Comparison of ENCODE assay signal across 1 cellular context in genomic region chr3:47542614-47543173, GRCh38.
A peak's percentile ranks its signal among the peaks of the same experiment; 100 is the strongest.
TF ChIP-seq lines count a peak whose summit lies in the region.

No MANE protein-coding gene starts in this region.

TF ChIP-seq in HepG2, 621 proteins besides CTCF, POLR2A, EP300 and RAD21 (continues in another document):
- TF ChIP-seq SALL1 (CRISPR knock-in tag; IDR thresholded peaks at IDR 0.05) (peak; percentile 69), MEF2D (CRISPR knock-in tag; IDR thresholded peaks at IDR 0.05) (no peak), ARID3A (IDR thresholded peaks at IDR 0.05; ENCODE audit: low read depth, low read length) (no peak), KLF6 (CRISPR knock-in tag; IDR thresholded peaks at IDR 0.05) (0 out of 2 replicates have a peak, but pooled peaks have one; percentile 42), ELF3 (CRISPR knock-in tag; IDR thresholded peaks at IDR 0.05) (0 out of 2 replicates have a peak, but pooled peaks have one; percentile 10), NRL (CRISPR knock-in tag; IDR thresholded peaks at IDR 0.05; ENCODE audit: borderline replicate concordance) (peak; percentile 67; the same call in 1 of the 2 replicates), ZSCAN9 (CRISPR knock-in tag; IDR thresholded peaks at IDR 0.05; ENCODE audit: borderline replicate concordance) (peak; percentile 68; the same call in 1 of the 2 replicates), PRDM15 (CRISPR knock-in tag; IDR thresholded peaks at IDR 0.05) (peak; percentile 84), ZNF563 (CRISPR knock-in tag; IDR thresholded peaks at IDR 0.05) (0 out of 2 replicates have a peak, but pooled peaks have one; percentile 30), JDP2 (CRISPR knock-in tag; IDR thresholded peaks at IDR 0.05; ENCODE audit: borderline replicate concordance) (no peak), ZFY (CRISPR knock-in tag; IDR thresholded peaks at IDR 0.05) (peak; percentile 78; the same call in 1 of the 2 replicates), FOSL2 (CRISPR knock-in tag; IDR thresholded peaks at IDR 0.05) (0 out of 2 replicates have a peak, but pooled peaks have one; percentile 9), RXRA (CRISPR knock-in tag; IDR thresholded peaks at IDR 0.05) (peak; percentile 50; the same call in 1 of the 2 replicates), KLF9 (CRISPR knock-in tag; IDR thresholded peaks at IDR 0.05; ENCODE audit: low read depth) (no peak), ZNF782 (CRISPR knock-in tag; IDR thresholded peaks at IDR 0.05; ENCODE audit: borderline replicate concordance) (no peak), ZNF501 (CRISPR knock-in tag; IDR thresholded peaks at IDR 0.05) (no peak), KDM5B (CRISPR knock-in tag; IDR thresholded peaks at IDR 0.05; ENCODE audit: borderline replicate concordance) (peak; percentile 67; the same call in 1 of the 2 replicates), HNF4A (CRISPR knock-in tag; IDR thresholded peaks at IDR 0.05) (peak; percentile 33; the same call in 1 of the 2 replicates), ZBED4 (CRISPR knock-in tag; IDR thresholded peaks at IDR 0.05; ENCODE audit: borderline replicate concordance) (0 out of 2 replicates have a peak, but pooled peaks have one; percentile 24), SOX6 (IDR thresholded peaks at IDR 0.05) (no peak), SOX6 (CRISPR knock-in tag; IDR thresholded peaks at IDR 0.05) (0 out of 2 replicates have a peak, but pooled peaks have one; percentile 20), RNF2 (conservative IDR thresholded peaks at IDR 0.05; ENCODE audit: low read depth) (peak; percentile 35; the same call in 1 of the 2 replicates)
- TF ChIP-seq, protein P1, sequence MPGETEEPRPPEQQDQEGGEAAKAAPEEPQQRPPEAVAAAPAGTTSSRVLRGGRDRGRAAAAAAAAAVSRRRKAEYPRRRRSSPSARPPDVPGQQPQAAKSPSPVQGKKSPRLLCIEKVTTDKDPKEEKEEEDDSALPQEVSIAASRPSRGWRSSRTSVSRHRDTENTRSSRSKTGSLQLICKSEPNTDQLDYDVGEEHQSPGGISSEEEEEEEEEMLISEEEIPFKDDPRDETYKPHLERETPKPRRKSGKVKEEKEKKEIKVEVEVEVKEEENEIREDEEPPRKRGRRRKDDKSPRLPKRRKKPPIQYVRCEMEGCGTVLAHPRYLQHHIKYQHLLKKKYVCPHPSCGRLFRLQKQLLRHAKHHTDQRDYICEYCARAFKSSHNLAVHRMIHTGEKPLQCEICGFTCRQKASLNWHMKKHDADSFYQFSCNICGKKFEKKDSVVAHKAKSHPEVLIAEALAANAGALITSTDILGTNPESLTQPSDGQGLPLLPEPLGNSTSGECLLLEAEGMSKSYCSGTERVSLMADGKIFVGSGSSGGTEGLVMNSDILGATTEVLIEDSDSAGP (CRISPR knock-in tag; IDR thresholded peaks at IDR 0.05; ENCODE audit: borderline replicate concordance), result peak; percentile 51; the same call in 1 of the 2 replicates
- TF ChIP-seq, protein P2, sequence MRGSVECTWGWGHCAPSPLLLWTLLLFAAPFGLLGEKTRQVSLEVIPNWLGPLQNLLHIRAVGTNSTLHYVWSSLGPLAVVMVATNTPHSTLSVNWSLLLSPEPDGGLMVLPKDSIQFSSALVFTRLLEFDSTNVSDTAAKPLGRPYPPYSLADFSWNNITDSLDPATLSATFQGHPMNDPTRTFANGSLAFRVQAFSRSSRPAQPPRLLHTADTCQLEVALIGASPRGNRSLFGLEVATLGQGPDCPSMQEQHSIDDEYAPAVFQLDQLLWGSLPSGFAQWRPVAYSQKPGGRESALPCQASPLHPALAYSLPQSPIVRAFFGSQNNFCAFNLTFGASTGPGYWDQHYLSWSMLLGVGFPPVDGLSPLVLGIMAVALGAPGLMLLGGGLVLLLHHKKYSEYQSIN (CRISPR knock-in tag; IDR thresholded peaks at IDR 0.05; ENCODE audit: borderline replicate concordance), result no peak
- TF ChIP-seq, protein P3, sequence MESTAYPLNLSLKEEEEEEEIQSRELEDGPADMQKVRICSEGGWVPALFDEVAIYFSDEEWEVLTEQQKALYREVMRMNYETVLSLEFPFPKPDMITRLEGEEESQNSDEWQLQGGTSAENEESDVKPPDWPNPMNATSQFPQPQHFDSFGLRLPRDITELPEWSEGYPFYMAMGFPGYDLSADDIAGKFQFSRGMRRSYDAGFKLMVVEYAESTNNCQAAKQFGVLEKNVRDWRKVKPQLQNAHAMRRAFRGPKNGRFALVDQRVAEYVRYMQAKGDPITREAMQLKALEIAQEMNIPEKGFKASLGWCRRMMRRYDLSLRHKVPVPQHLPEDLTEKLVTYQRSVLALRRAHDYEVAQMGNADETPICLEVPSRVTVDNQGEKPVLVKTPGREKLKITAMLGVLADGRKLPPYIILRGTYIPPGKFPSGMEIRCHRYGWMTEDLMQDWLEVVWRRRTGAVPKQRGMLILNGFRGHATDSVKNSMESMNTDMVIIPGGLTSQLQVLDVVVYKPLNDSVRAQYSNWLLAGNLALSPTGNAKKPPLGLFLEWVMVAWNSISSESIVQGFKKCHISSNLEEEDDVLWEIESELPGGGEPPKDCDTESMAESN (CRISPR knock-in tag; conservative IDR thresholded peaks at IDR 0.05), result 0 out of 2 replicates have a peak, but pooled peaks have one; percentile 16
- TF ChIP-seq, protein P4, sequence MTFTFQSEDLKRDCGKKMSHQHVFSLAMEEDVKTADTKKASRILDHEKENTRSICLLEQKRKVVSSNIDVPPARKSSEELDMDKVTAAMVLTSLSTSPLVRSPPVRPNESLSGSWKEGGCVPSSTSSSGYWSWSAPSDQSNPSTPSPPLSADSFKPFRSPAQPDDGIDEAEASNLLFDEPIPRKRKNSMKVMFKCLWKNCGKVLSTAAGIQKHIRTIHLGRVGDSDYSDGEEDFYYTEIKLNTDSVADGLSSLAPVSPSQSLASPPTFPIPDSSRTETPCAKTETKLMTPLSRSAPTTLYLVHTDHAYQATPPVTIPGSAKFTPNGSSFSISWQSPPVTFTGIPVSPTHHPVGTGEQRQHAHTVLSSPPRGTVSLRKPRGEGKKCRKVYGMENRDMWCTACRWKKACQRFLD (CRISPR knock-in tag; IDR thresholded peaks at IDR 0.05; ENCODE audit: borderline replicate concordance), result no peak
- TF ChIP-seq, protein P5, sequence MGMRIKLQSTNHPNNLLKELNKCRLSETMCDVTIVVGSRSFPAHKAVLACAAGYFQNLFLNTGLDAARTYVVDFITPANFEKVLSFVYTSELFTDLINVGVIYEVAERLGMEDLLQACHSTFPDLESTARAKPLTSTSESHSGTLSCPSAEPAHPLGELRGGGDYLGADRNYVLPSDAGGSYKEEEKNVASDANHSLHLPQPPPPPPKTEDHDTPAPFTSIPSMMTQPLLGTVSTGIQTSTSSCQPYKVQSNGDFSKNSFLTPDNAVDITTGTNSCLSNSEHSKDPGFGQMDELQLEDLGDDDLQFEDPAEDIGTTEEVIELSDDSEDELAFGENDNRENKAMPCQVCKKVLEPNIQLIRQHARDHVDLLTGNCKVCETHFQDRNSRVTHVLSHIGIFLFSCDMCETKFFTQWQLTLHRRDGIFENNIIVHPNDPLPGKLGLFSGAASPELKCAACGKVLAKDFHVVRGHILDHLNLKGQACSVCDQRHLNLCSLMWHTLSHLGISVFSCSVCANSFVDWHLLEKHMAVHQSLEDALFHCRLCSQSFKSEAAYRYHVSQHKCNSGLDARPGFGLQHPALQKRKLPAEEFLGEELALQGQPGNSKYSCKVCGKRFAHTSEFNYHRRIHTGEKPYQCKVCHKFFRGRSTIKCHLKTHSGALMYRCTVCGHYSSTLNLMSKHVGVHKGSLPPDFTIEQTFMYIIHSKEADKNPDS (CRISPR knock-in tag; IDR thresholded peaks at IDR 0.05), result no peak
- TF ChIP-seq, protein P6, sequence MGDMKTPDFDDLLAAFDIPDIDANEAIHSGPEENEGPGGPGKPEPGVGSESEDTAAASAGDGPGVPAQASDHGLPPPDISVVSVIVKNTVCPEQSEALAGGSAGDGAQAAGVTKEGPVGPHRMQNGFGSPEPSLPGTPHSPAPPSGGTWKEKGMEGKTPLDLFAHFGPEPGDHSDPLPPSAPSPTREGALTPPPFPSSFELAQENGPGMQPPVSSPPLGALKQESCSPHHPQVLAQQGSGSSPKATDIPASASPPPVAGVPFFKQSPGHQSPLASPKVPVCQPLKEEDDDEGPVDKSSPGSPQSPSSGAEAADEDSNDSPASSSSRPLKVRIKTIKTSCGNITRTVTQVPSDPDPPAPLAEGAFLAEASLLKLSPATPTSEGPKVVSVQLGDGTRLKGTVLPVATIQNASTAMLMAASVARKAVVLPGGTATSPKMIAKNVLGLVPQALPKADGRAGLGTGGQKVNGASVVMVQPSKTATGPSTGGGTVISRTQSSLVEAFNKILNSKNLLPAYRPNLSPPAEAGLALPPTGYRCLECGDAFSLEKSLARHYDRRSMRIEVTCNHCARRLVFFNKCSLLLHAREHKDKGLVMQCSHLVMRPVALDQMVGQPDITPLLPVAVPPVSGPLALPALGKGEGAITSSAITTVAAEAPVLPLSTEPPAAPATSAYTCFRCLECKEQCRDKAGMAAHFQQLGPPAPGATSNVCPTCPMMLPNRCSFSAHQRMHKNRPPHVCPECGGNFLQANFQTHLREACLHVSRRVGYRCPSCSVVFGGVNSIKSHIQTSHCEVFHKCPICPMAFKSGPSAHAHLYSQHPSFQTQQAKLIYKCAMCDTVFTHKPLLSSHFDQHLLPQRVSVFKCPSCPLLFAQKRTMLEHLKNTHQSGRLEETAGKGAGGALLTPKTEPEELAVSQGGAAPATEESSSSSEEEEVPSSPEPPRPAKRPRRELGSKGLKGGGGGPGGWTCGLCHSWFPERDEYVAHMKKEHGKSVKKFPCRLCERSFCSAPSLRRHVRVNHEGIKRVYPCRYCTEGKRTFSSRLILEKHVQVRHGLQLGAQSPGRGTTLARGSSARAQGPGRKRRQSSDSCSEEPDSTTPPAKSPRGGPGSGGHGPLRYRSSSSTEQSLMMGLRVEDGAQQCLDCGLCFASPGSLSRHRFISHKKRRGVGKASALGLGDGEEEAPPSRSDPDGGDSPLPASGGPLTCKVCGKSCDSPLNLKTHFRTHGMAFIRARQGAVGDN (CRISPR knock-in tag; IDR thresholded peaks at IDR 0.05), result peak; percentile 95
- TF ChIP-seq, protein P7, sequence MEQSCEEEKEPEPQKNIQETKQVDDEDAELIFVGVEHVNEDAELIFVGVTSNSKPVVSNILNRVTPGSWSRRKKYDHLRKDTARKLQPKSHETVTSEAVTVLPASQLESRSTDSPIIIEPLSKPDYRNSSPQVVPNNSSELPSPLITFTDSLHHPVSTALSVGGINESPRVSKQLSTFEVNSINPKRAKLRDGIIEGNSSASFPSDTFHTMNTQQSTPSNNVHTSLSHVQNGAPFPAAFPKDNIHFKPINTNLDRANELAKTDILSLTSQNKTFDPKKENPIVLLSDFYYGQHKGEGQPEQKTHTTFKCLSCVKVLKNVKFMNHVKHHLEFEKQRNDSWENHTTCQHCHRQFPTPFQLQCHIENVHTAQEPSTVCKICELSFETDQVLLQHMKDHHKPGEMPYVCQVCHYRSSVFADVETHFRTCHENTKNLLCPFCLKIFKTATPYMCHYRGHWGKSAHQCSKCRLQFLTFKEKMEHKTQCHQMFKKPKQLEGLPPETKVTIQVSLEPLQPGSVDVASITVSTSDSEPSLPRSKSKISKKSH (CRISPR knock-in tag; IDR thresholded peaks at IDR 0.05; ENCODE audit: borderline replicate concordance), result 0 out of 2 replicates have a peak, but pooled peaks have one; percentile 20
